ENCODE assay signal across 15 cellular contexts in genomic region chr4:7722716-7723115, GRCh38.
DNase-seq lines count a peak whose midpoint lies in the region; TF ChIP-seq lines count a peak whose summit lies in the region.
"Had no signal": no experiment of that assay in that cellular context is flagged by ENCODE, and none has a peak within 500 bp of the region (broad histone marks: within the 10 kb centered on the region; RNA-seq: fewer than 3 reads in every experiment).

No MANE protein-coding gene starts in this region.

- 0 out of 22 replicates have a peak, but pooled peaks cover 0 to 4% (median 0%) of the 10 kb centered on the region in 11 experiments for H3K9me3 ChIP-seq in BLaER1 treated with 17β-estradiol and CSF1 and Interleukin-3, amounts not matched to agents 10 nM and 100 nM (replicated peaks in 1 of 11)
- H3K9me3 ChIP-seq: BE2C had no signal

- H3K4me3 Mint-ChIP-seq in neural crest cell, result no peak overlapping the region

- peaks cover 4% of the 10 kb centered on the region for H3K4me1 Mint-ChIP-seq in neural crest cell

- CTCF ChIA-PET in RWPE1 (lab: Yijun Ruan, JAX), result interaction anchor here (0.6 kb wide), 1 partner anchor 307 kb away, joined by 3 read pairs; no protein-coding TSS in a partner anchor

- no peaks in the 10 kb centered on the region for H3K27me3 ChIP-seq in BLaER1 treated with 17β-estradiol and CSF1 and Interleukin-3, amounts not matched to agents 10 nM and 100 nM
- H3K27me3 ChIP-seq: BE2C had no signal

- no peaks in the 10 kb centered on the region for H3K36me3 Mint-ChIP-seq in neural crest cell (ENCODE audit: low read depth)

- H3K27ac Mint-ChIP-seq in neural crest cell (ENCODE audit: unreplicated experiment), result peak overlapping the region; percentile 57

- H3K4me1 ChIP-seq in BLaER1 treated with 17β-estradiol and CSF1 and Interleukin-3, amounts not matched to agents 10 nM and 100 nM, result peaks cover 16 to 29% (median 22%) of the 10 kb centered on the region in 10 experiments
- H3K4me1 ChIP-seq: BE2C had no signal

- peaks cover 0 to 11% (median 0%) of the 10 kb centered on the region in 11 experiments; a peak in 2 of 22 replicates for H3K36me3 ChIP-seq in BLaER1 treated with 17β-estradiol and CSF1 and Interleukin-3, amounts not matched to agents 10 nM and 100 nM
- H3K36me3 ChIP-seq: BE2C had no signal

- no peaks in the 10 kb centered on the region; a peak in 1 of 22 replicates for H4K20me1 ChIP-seq in BLaER1 treated with 17β-estradiol and CSF1 and Interleukin-3, amounts not matched to agents 10 nM and 100 nM

- peaks cover 31% of the 10 kb centered on the region for H3K27me3 Mint-ChIP-seq in neural crest cell (ENCODE audit: low read depth)

- POLR2A ChIA-PET in RWPE1 (lab: Yijun Ruan, JAX; ENCODE audit: low non-redundant PET), result no interaction called here

- TF ChIP-seq CTCF in neural crest cell (conservative IDR thresholded peaks at IDR 0.05) (no peak), RWPE1 (conservative IDR thresholded peaks at IDR 0.05; ENCODE audit: low read depth) (no peak)

- H3K9ac ChIP-seq in BLaER1 treated with 17β-estradiol and CSF1 and Interleukin-3, amounts not matched to agents 10 nM and 100 nM, result no peak overlapping the region

- no peak overlapping the region for H3K4me3 ChIP-seq in BLaER1 treated with 17β-estradiol and CSF1 and Interleukin-3, amounts not matched to agents 10 nM and 100 nM

- no peak overlapping the region for H3K27ac ChIP-seq in BLaER1 treated with 17β-estradiol and CSF1 and Interleukin-3, amounts not matched to agents 10 nM and 100 nM
- H3K27ac ChIP-seq in RWPE1, result no peak overlapping the region

- peak; percentile 57 for DNase-seq in MV-4-11 (lab: John Stamatoyannopoulos, UW)
- DNase-seq in UCSD-AML1 (lab: John Stamatoyannopoulos, UW; ENCODE audit: unreplicated experiment), result peak; percentile 44
- no peak for DNase-seq in neural crest cell (ENCODE audit: low read depth, low spot score)
- no peak for DNase-seq in ureter (ENCODE audit: low spot score)
- no peak for DNase-seq in RWPE1 (ENCODE audit: low spot score)
- no peak for DNase-seq in NK-92 treated with Interleukin-12 subunit alpha and Interleukin-12 subunit beta, amount 100 ng/mL, for 24 hours (lab: John Stamatoyannopoulos, UW)
- DNase-seq: BE2C, DMS79 treated with DMSO at 0.1 percent for 48 hours, GF-D8, NCI-H1436, NCI-H2029, NCI-H510A, NCI-H774, SIG-M5 had no signal

- peak overlapping the region; percentile 13 to 81 (median 41); a peak in 20 of 22 replicates for H3K4me2 ChIP-seq in BLaER1 treated with 17β-estradiol and CSF1 and Interleukin-3, amounts not matched to agents 10 nM and 100 nM

- H3K9me3 Mint-ChIP-seq in neural crest cell, result peaks cover 4% of the 10 kb centered on the region

Comparison
In these comparisons a context has a peak if more than half of its experiments do, and no peak if none do; other contexts are left out.
1. DNase-seq: peak in MV-4-11 (single experiment) and UCSD-AML1 (single experiment); none in neural crest cell (single experiment), ureter (single experiment), RWPE1 (single experiment) and NK-92 treated with Interleukin-12 subunit alpha and Interleukin-12 subunit beta, amount 100 ng/mL, for 24 hours (single experiment).